Comparison of ENCODE assay signal across 9 cellular contexts in genomic region chr15:79007066-79007465, GRCh38.
DNase-seq lines count a peak whose midpoint lies in the region; ATAC-seq and TF ChIP-seq lines count a peak whose summit lies in the region.
"Had no signal": no experiment of that assay in that cellular context is flagged by ENCODE, and none has a peak within 500 bp of the region (broad histone marks: within the 10 kb centered on the region; RNA-seq: fewer than 3 reads in every experiment).

No MANE protein-coding gene starts in this region.

- peaks cover 14% of the 10 kb centered on the region for H3K4me1 ChIP-seq in foreskin keratinocyte
- H3K4me1 ChIP-seq: HAP-1 had no signal

- H3K36me3 ChIP-seq in H7 (replicated peaks; ENCODE audit: control insufficient read depth, insufficient read depth, low read length) = no peaks in the 10 kb centered on the region
- H3K36me3 ChIP-seq: HAP-1 had no signal

- no peak for ATAC-seq in foreskin keratinocyte
- peak; percentile 21 for ATAC-seq in stimulated activated naive CD8-positive, alpha-beta T cell treated with anti-CD3 and anti-CD28 coated beads, Interleukin-15, Interleukin-2, amounts not matched to agents 100 U/mL and 50 U/mL, for 24 hours
- ATAC-seq in GM21423 (IDR thresholded peaks at IDR 0.05; ENCODE audit: unreplicated experiment) = no peak

- H3K4me3 ChIP-seq in AG04450 (ENCODE audit: low read depth, low read length) = no peak overlapping the region
- no peak overlapping the region for H3K4me3 ChIP-seq in H7 (ENCODE audit: insufficient read depth, low read depth, low read length)
- H3K4me3 ChIP-seq: HAP-1 had no signal

- peak; percentile 58 for TF ChIP-seq CTCF in AG04450 (IDR thresholded peaks at IDR 0.05; ENCODE audit: low read depth, low read length)
- TF ChIP-seq CTCF in foreskin keratinocyte (conservative IDR thresholded peaks at IDR 0.05) = peak; percentile 57

- peaks cover 9% of the 10 kb centered on the region; the same call in 1 of the 2 replicates for H3K9me3 ChIP-seq in AG04450 (ENCODE audit: control insufficient read depth, insufficient read depth, low read length)
- H3K9me3 ChIP-seq: HAP-1 had no signal

- CTCF ChIA-PET in AG04450 (lab: Charles Lee) = interaction anchor here (0.5 to 2.0 kb wide), 12 partner anchors 9 to 157 kb away, joined by 3 to 14 read pairs (median 4); no protein-coding TSS in a partner anchor

- no peak overlapping the region for H3K27ac ChIP-seq in AG04450 (ENCODE audit: low read depth, low read length)
- H3K27ac ChIP-seq in foreskin keratinocyte = no peak overlapping the region

- POLR2A ChIA-PET in AG04450 (lab: Yijun Ruan, JAX) = interaction anchor here (0.7 kb wide), 1 partner anchor 63 kb away, joined by 4 read pairs; no protein-coding TSS in a partner anchor

- peaks cover 2% of the 10 kb centered on the region for H3K27me3 ChIP-seq in AG04450 (ENCODE audit: control insufficient read depth, insufficient read depth, low read length)
- H3K27me3 ChIP-seq in H7 (ENCODE audit: control insufficient read depth, insufficient read depth, low read length) = peaks cover 9% of the 10 kb centered on the region
- no peaks in the 10 kb centered on the region for H3K27me3 ChIP-seq in foreskin keratinocyte

- DNase-seq in AG04450 (ENCODE audit: low read depth, low spot score) = no peak
- DNase-seq in H7 = peak; percentile 82
- peak; percentile 27 for DNase-seq in SKM-1 treated with dmso at 0.1 percent for 144 hours (lab: John Stamatoyannopoulos, UW; ENCODE audit: unreplicated experiment)
- no peak for DNase-seq in foreskin keratinocyte
- peak; percentile 47 for DNase-seq in stimulated activated naive CD8-positive, alpha-beta T cell treated with anti-CD3 and anti-CD28 coated beads, Interleukin-15, Interleukin-2, amounts not matched to agents 100 U/mL and 50 U/mL, for 24 hours
- no peak for DNase-seq in activated gamma-delta T cell (lab: John Stamatoyannopoulos, UW)
- no peak for DNase-seq in mesenteric fat pad (ENCODE audit: low spot score)

Comparison
In these comparisons a context has a peak if more than half of its experiments do, and no peak if none do; other contexts are left out.
1. DNase-seq: peak in H7 (single experiment), SKM-1 treated with dmso at 0.1 percent for 144 hours (single experiment) and stimulated activated naive CD8-positive, alpha-beta T cell treated with anti-CD3 and anti-CD28 coated beads, Interleukin-15, Interleukin-2, amounts not matched to agents 100 U/mL and 50 U/mL, for 24 hours (single experiment); none in AG04450 (single experiment), foreskin keratinocyte (0 of 2), activated gamma-delta T cell (single experiment) and mesenteric fat pad (single experiment).